ENCODE assay signal across 9 cellular contexts in genomic region chr2:200618590-200619021, GRCh38.
DNase-seq lines count a peak whose midpoint lies in the region; ATAC-seq and TF ChIP-seq lines count a peak whose summit lies in the region.
"Had no signal": no experiment of that assay in that cellular context is flagged by ENCODE, and none has a peak within 500 bp of the region (broad histone marks: within the 10 kb centered on the region; RNA-seq: fewer than 3 reads in every experiment).

No MANE protein-coding gene starts in this region.

- in situ Hi-C loops in ACHN (cut with HindIII; ENCODE audit: low pct_ligation_motif_present, low pct_unique_long_range_greater_than_20kb, low sequenced_read_pairs) = no loop called here

- ATAC-seq in SK-N-SH treated with all-trans-retinoic acid at 6 μM for 48 hours (peak; percentile 89), HG02870 (IDR thresholded peaks at IDR 0.05; ENCODE audit: unreplicated experiment) (no peak)

- intact Hi-C loops in head of caudate nucleus (cut with DNase I) = loop anchor here (10.0 kb wide), 1 partner anchor 86 kb away; no protein-coding TSS in a partner anchor

- TF ChIP-seq CTCF in GM10266 (IDR thresholded peaks at IDR 0.05; ENCODE audit: control insufficient read depth, insufficient read depth, low read depth, missing control alignments) = peak; percentile 16

- DNase-seq in ACHN = peak; percentile 44
- DNase-seq in GM10266 (ENCODE audit: extremely low spot score) = no peak
- DNase-seq in head of caudate nucleus = peak in 34 of 42 donors; percentile 3 to 77 (median 44)
- no peak for DNase-seq in effector CD4-positive, alpha-beta T cell
- DNase-seq in iPS-NIHi11 (ENCODE audit: low spot score) = no peak
- DNase-seq in activated CD4-positive, alpha-beta T cell treated with anti-CD3 and anti-CD28 coated beads, Interleukin-2, amount 50 U/mL, for 48 hours = no peak
- DNase-seq: stimulated activated CD8-positive, alpha-beta memory T cell treated with anti-CD3 and anti-CD28 coated beads, Interleukin-4, amount 100 ng/mL, for 48 hours had no signal

TF ChIP-seq in SK-N-SH treated with all-trans-retinoic acid at 6 μM for 48 hours, 23 proteins besides CTCF, POLR2A, EP300 and RAD21:
- TF ChIP-seq RARB (CRISPR knock-in tag; IDR thresholded peaks at IDR 0.05) = no peak
- no peak for TF ChIP-seq ZNF565 (CRISPR knock-in tag; conservative IDR thresholded peaks at IDR 0.05; ENCODE audit: low read depth)
- no peak for TF ChIP-seq ARNTL (CRISPR knock-in tag; IDR thresholded peaks at IDR 0.05; ENCODE audit: borderline replicate concordance, low read depth)
- no peak for TF ChIP-seq ZFP3 (CRISPR knock-in tag; IDR thresholded peaks at IDR 0.05)
- no peak for TF ChIP-seq ZFP30 (CRISPR knock-in tag; IDR thresholded peaks at IDR 0.05)
- no peak for TF ChIP-seq BACH2 (CRISPR knock-in tag; IDR thresholded peaks at IDR 0.05; ENCODE audit: borderline replicate concordance)
- TF ChIP-seq ZNF70 (CRISPR knock-in tag; IDR thresholded peaks at IDR 0.05) = no peak
- no peak for TF ChIP-seq GLIS3 (CRISPR knock-in tag; IDR thresholded peaks at IDR 0.05)
- TF ChIP-seq ZC3H10 (CRISPR knock-in tag; IDR thresholded peaks at IDR 0.05) = no peak
- TF ChIP-seq TCF4 (CRISPR knock-in tag; IDR thresholded peaks at IDR 0.05; ENCODE audit: borderline replicate concordance) = no peak
- TF ChIP-seq CSRNP3 (CRISPR knock-in tag; IDR thresholded peaks at IDR 0.05) = no peak
- no peak for TF ChIP-seq TOX (CRISPR knock-in tag; IDR thresholded peaks at IDR 0.05; ENCODE audit: borderline replicate concordance)
- TF ChIP-seq ESRRG (CRISPR knock-in tag; IDR thresholded peaks at IDR 0.05) = no peak
- no peak for TF ChIP-seq ISL1 (CRISPR knock-in tag; IDR thresholded peaks at IDR 0.05)
- TF ChIP-seq CREB5 (CRISPR knock-in tag; IDR thresholded peaks at IDR 0.05; ENCODE audit: low read depth) = no peak

Comparison
In these comparisons a context has a peak if more than half of its experiments do, and no peak if none do; other contexts are left out.
1. DNase-seq: peak in ACHN (single experiment) and head of caudate nucleus (34 of 42); none in GM10266 (single experiment), effector CD4-positive, alpha-beta T cell (single experiment), iPS-NIHi11 (single experiment) and activated CD4-positive, alpha-beta T cell treated with anti-CD3 and anti-CD28 coated beads, Interleukin-2, amount 50 U/mL, for 48 hours (0 of 2).